Comparison of ENCODE assay signal across 8 cellular contexts in the genomic region with DNA sequence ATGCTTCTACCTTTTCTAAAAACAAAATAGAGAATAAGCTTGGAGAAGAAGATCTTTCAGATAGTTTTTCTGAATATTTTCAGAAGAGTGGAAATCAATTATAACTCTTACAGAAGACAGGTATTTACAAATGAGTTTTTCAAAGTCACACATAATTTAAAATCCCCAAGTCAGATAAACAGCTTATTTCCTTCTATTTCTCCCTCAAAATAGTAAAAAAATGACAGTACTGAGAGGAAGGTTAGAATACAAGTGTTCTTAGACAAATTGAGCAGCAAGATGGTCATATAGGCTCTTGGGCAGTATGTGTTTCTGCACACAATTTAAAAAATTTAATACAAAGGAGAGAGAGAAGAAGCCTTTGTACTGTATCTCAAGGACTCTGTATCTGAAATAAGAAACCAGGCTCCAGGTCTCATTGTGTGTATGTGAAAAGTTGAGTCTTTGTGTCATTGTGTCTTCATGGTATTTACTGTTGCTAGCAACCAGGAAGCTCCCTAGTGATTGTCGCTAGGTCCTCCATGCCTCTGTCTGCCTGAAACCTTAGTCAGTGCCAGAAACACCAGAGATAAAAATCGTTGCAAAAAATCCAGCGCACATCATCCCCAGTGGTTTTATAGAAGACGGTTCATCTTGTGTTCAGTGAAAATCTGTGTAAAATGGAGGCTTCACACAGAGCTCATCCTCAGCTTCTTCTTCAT. TPM values are rescaled to one million over a fixed set of nuclear protein-coding genes. Genes with fewer than 3 reads are reported as not detected.
DNase-seq lines count a peak whose midpoint lies in the region; ATAC-seq lines count a peak whose summit lies in the region.

No MANE protein-coding gene starts in this region.

- H3K9me3 Mint-ChIP-seq in activated T-cell treated with anti-CD3 and anti-CD28 coated beads, Interleukin-2, amount 50 U/mL, for 24 hours = no peaks in the 10 kb centered on the region

- peak overlapping the region; percentile 22 for H3K27ac Mint-ChIP-seq in activated T-cell treated with anti-CD3 and anti-CD28 coated beads, Interleukin-2, amount 50 U/mL, for 24 hours

- no peak for DNase-seq in activated T-cell treated with anti-CD3 and anti-CD28 coated beads, Interleukin-2, amount 50 U/mL, for 24 hours
- no peak for DNase-seq in activated T-cell treated with anti-CD3 and anti-CD28 coated beads, Interleukin-2, amount 50 U/mL, for 1 hour
- peak; percentile 3 for DNase-seq in NOMO-1 treated with dmso at 0.1 percent for 144 hours (lab: John Stamatoyannopoulos, UW; ENCODE audit: unreplicated experiment)
- DNase-seq in dermis microvascular lymphatic vessel endothelial cell (ENCODE audit: low read depth in 2 of 2) = peak; percentile 92 to 93
- peak; percentile 66 for DNase-seq in myocyte (ENCODE audit: low read depth)

- ATAC-seq in GM18909 (IDR thresholded peaks at IDR 0.05; ENCODE audit: poor library complexity, unreplicated experiment) (no peak), HG03108 (IDR thresholded peaks at IDR 0.05; ENCODE audit: unreplicated experiment) (no peak), HG02840 (IDR thresholded peaks at IDR 0.05; ENCODE audit: low FRiP score, unreplicated experiment) (no peak)

- peaks cover 13% of the 10 kb centered on the region for H3K4me1 Mint-ChIP-seq in activated T-cell treated with anti-CD3 and anti-CD28 coated beads, Interleukin-2, amount 50 U/mL, for 24 hours (ENCODE audit: low read depth)

- H3K4me3 Mint-ChIP-seq in activated T-cell treated with anti-CD3 and anti-CD28 coated beads, Interleukin-2, amount 50 U/mL, for 24 hours = no peak overlapping the region

- no peaks in the 10 kb centered on the region for H3K27me3 Mint-ChIP-seq in activated T-cell treated with anti-CD3 and anti-CD28 coated beads, Interleukin-2, amount 50 U/mL, for 24 hours

- H3K36me3 Mint-ChIP-seq in activated T-cell treated with anti-CD3 and anti-CD28 coated beads, Interleukin-2, amount 50 U/mL, for 24 hours (ENCODE audit: low read depth) = no peaks in the 10 kb centered on the region

RNA-seq across cellular contexts. Expression of a gene that starts 12.9 kb away (rescaled TPM):
- total RNA-seq in dermis microvascular lymphatic vessel endothelial cell (771 and 815 TPM in 2 replicates), myocyte (2,694 and 2,699 TPM in 2 replicates)
- 1,950 TPM for polyA plus RNA-seq in myocyte (2012)

Comparison
In these comparisons a context has a peak if more than half of its experiments do, and no peak if none do; other contexts are left out.
1. DNase-seq: peak in NOMO-1 treated with dmso at 0.1 percent for 144 hours (single experiment), dermis microvascular lymphatic vessel endothelial cell (2 of 2) and myocyte (single experiment); none in activated T-cell treated with anti-CD3 and anti-CD28 coated beads, Interleukin-2, amount 50 U/mL, for 24 hours (single experiment) and activated T-cell treated with anti-CD3 and anti-CD28 coated beads, Interleukin-2, amount 50 U/mL, for 1 hour (single experiment).